In the genomic region with DNA sequence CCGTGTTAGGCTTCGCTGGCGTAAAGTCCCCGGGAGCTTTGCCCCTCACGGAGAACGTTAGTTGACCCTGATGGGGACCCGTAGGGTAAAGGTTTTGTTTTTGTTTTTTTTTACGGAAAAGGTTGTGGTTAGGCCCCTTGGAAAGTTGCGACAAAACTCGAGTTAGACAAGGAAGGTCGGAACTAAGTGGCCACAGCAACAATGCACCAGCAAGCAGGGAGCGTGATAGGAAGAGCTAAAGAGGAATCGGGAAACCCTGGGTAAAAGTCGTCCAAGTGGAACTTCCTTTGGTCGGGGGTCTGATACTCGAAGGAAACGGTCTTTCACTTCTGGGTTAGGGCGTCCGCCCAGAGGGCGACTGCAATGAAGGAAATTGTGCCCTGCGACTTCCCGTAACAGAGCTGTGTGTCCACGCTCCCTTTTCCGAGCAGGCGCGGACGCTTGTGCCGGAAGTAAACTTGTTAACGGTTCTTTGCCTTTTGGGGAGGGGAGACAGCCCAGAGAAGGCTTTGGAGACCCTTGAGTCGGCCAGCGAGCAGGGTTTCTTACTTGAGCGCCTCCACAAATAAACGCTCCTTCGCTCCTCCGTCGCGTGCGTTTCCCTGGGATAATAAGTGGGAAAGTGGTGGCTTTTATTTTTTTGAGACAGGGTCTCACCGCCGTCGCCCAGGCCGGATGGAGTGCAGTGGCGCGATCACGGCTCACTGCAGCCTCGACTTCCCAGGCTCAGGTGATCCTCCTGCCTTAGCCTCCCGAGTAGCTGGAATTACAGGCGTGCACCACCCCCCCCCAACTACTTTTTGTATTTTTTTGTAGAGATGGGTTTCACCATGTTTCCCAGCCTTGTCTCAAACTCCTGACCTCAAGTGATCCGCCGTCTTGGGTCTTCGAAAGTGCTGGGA, we compare ENCODE assay signal across 1 cellular context.
A peak's percentile ranks its signal among the peaks of the same experiment; 100 is the strongest.
TF ChIP-seq lines count a peak whose summit lies in the region.

No MANE protein-coding gene starts in this region.

TF ChIP-seq in HepG2, 621 proteins besides CTCF, POLR2A, EP300 and RAD21 (continued from another document and continues in another):
- TF ChIP-seq, protein P1, sequence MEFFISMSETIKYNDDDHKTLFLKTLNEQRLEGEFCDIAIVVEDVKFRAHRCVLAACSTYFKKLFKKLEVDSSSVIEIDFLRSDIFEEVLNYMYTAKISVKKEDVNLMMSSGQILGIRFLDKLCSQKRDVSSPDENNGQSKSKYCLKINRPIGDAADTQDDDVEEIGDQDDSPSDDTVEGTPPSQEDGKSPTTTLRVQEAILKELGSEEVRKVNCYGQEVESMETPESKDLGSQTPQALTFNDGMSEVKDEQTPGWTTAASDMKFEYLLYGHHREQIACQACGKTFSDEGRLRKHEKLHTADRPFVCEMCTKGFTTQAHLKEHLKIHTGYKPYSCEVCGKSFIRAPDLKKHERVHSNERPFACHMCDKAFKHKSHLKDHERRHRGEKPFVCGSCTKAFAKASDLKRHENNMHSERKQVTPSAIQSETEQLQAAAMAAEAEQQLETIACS (CRISPR knock-in tag; IDR thresholded peaks at IDR 0.05) = 0 out of 2 replicates have a peak, but pooled peaks have one; percentile 13
- TF ChIP-seq BRF2 (CRISPR knock-in tag; IDR thresholded peaks at IDR 0.05) (no peak), ATAD3A (CRISPR knock-in tag; IDR thresholded peaks at IDR 0.05) (no peak), MTA3 (CRISPR knock-in tag; IDR thresholded peaks at IDR 0.05) (0 out of 2 replicates have a peak, but pooled peaks have one; percentile 78), MED13 (CRISPR knock-in tag; IDR thresholded peaks at IDR 0.05) (peak; percentile 69; the same call in 1 of the 2 replicates), ZNF660 (CRISPR knock-in tag; IDR thresholded peaks at IDR 0.05; ENCODE audit: borderline replicate concordance, low read depth) (no peak), NR2C2 (CRISPR knock-in tag; IDR thresholded peaks at IDR 0.05; ENCODE audit: borderline replicate concordance) (peak; percentile 97), EHMT2 (IDR thresholded peaks at IDR 0.05; ENCODE audit: borderline replicate concordance, low read depth, low read length) (no peak), MTF1 (CRISPR knock-in tag; IDR thresholded peaks at IDR 0.05) (peak; percentile 70; the same call in 1 of the 2 replicates), NFE2 (CRISPR knock-in tag; IDR thresholded peaks at IDR 0.05) (no peak), SKIL (CRISPR knock-in tag; IDR thresholded peaks at IDR 0.05; ENCODE audit: borderline replicate concordance) (no peak), EEA1 (CRISPR knock-in tag; IDR thresholded peaks at IDR 0.05; ENCODE audit: borderline replicate concordance) (no peak), ZNF382 (CRISPR knock-in tag; IDR thresholded peaks at IDR 0.05; ENCODE audit: borderline replicate concordance) (no peak), RCOR2 (CRISPR knock-in tag; IDR thresholded peaks at IDR 0.05) (no peak), ZNF124 (CRISPR knock-in tag; IDR thresholded peaks at IDR 0.05) (peak; percentile 97), HOXA3 (CRISPR knock-in tag; IDR thresholded peaks at IDR 0.05) (peak; percentile 75), ZNF207 (IDR thresholded peaks at IDR 0.05; ENCODE audit: borderline replicate concordance) (no peak), ARNT (IDR thresholded peaks at IDR 0.05) (no peak), IRX3 (CRISPR knock-in tag; IDR thresholded peaks at IDR 0.05; ENCODE audit: borderline replicate concordance, low read depth) (no peak), NAIF1 (CRISPR knock-in tag; IDR thresholded peaks at IDR 0.05; ENCODE audit: borderline replicate concordance) (peak; percentile 69), ZNF879 (CRISPR knock-in tag; IDR thresholded peaks at IDR 0.05) (peak; percentile 89), ZNF296 (CRISPR knock-in tag; conservative IDR thresholded peaks at IDR 0.05) (no peak; the same call in 1 of the 2 replicates), THAP11 (CRISPR knock-in tag; IDR thresholded peaks at IDR 0.05) (peak; percentile 92), CREM (IDR thresholded peaks at IDR 0.05) (peak; percentile 83), CREM (CRISPR knock-in tag; IDR thresholded peaks at IDR 0.05) (no peak), ZFP62 (CRISPR knock-in tag; IDR thresholded peaks at IDR 0.05) (no peak; the same call in 1 of the 2 replicates), PCBP1 (IDR thresholded peaks at IDR 0.05; ENCODE audit: borderline replicate concordance, low read depth, low read length) (no peak), GATAD2A (CRISPR knock-in tag; IDR thresholded peaks at IDR 0.05) (peak; percentile 67), SNAPC2 (CRISPR knock-in tag; IDR thresholded peaks at IDR 0.05) (no peak; the same call in 1 of the 2 replicates), ZNF138 (CRISPR knock-in tag; IDR thresholded peaks at IDR 0.05; ENCODE audit: low read depth) (0 out of 2 replicates have a peak, but pooled peaks have one; percentile 75), JUND (CRISPR knock-in tag; IDR thresholded peaks at IDR 0.05) (no peak), TBX3 (IDR thresholded peaks at IDR 0.05; ENCODE audit: borderline replicate concordance) (no peak), ZNF33B (CRISPR knock-in tag; IDR thresholded peaks at IDR 0.05) (0 out of 2 replicates have a peak, but pooled peaks have one; percentile 18), ZNF564 (CRISPR knock-in tag; IDR thresholded peaks at IDR 0.05) (peak; percentile 66), ZNF17 (CRISPR knock-in tag; IDR thresholded peaks at IDR 0.05) (no peak), TCF7 (IDR thresholded peaks at IDR 0.05; ENCODE audit: low read depth) (no peak; the same call in 1 of the 2 replicates), CBFB (CRISPR knock-in tag; IDR thresholded peaks at IDR 0.05) (peak; percentile 89; the same call in 1 of the 2 replicates), ISL2 (CRISPR knock-in tag; IDR thresholded peaks at IDR 0.05) (peak; percentile 66; the same call in 1 of the 2 replicates)
- TF ChIP-seq, protein P2, sequence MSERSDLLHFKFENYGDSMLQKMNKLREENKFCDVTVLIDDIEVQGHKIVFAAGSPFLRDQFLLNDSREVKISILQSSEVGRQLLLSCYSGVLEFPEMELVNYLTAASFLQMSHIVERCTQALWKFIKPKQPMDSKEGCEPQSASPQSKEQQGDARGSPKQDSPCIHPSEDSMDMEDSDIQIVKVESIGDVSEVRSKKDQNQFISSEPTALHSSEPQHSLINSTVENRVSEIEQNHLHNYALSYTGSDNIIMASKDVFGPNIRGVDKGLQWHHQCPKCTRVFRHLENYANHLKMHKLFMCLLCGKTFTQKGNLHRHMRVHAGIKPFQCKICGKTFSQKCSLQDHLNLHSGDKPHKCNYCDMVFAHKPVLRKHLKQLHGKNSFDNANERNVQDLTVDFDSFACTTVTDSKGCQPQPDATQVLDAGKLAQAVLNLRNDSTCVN (CRISPR knock-in tag; IDR thresholded peaks at IDR 0.05; ENCODE audit: borderline replicate concordance) = peak; percentile 15; the same call in 1 of the 2 replicates
- TF ChIP-seq, protein P3, sequence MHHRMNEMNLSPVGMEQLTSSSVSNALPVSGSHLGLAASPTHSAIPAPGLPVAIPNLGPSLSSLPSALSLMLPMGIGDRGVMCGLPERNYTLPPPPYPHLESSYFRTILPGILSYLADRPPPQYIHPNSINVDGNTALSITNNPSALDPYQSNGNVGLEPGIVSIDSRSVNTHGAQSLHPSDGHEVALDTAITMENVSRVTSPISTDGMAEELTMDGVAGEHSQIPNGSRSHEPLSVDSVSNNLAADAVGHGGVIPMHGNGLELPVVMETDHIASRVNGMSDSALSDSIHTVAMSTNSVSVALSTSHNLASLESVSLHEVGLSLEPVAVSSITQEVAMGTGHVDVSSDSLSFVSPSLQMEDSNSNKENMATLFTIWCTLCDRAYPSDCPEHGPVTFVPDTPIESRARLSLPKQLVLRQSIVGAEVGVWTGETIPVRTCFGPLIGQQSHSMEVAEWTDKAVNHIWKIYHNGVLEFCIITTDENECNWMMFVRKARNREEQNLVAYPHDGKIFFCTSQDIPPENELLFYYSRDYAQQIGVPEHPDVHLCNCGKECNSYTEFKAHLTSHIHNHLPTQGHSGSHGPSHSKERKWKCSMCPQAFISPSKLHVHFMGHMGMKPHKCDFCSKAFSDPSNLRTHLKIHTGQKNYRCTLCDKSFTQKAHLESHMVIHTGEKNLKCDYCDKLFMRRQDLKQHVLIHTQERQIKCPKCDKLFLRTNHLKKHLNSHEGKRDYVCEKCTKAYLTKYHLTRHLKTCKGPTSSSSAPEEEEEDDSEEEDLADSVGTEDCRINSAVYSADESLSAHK (CRISPR knock-in tag; IDR thresholded peaks at IDR 0.05; ENCODE audit: borderline replicate concordance) = peak; percentile 79; the same call in 1 of the 2 replicates
- TF ChIP-seq, protein P4, sequence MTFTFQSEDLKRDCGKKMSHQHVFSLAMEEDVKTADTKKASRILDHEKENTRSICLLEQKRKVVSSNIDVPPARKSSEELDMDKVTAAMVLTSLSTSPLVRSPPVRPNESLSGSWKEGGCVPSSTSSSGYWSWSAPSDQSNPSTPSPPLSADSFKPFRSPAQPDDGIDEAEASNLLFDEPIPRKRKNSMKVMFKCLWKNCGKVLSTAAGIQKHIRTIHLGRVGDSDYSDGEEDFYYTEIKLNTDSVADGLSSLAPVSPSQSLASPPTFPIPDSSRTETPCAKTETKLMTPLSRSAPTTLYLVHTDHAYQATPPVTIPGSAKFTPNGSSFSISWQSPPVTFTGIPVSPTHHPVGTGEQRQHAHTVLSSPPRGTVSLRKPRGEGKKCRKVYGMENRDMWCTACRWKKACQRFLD (CRISPR knock-in tag; IDR thresholded peaks at IDR 0.05; ENCODE audit: borderline replicate concordance) = peak; percentile 86; the same call in 1 of the 2 replicates
- TF ChIP-seq, protein P5, sequence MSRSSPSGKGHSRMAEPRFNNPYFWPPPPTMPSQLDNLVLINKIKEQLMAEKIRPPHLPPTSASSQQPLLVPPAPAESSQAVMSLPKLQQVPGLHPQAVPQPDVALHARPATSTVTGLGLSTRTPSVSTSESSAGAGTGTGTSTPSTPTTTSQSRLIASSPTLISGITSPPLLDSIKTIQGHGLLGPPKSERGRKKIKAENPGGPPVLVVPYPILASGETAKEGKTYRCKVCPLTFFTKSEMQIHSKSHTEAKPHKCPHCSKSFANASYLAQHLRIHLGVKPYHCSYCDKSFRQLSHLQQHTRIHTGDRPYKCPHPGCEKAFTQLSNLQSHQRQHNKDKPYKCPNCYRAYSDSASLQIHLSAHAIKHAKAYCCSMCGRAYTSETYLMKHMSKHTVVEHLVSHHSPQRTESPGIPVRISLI (CRISPR knock-in tag; IDR thresholded peaks at IDR 0.05; ENCODE audit: borderline replicate concordance) = peak; percentile 97; the same call in 1 of the 2 replicates
- TF ChIP-seq, protein P6, sequence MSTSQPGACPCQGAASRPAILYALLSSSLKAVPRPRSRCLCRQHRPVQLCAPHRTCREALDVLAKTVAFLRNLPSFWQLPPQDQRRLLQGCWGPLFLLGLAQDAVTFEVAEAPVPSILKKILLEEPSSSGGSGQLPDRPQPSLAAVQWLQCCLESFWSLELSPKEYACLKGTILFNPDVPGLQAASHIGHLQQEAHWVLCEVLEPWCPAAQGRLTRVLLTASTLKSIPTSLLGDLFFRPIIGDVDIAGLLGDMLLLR (CRISPR knock-in tag; IDR thresholded peaks at IDR 0.05) = peak; percentile 52; the same call in 1 of the 2 replicates
- TF ChIP-seq, protein P7, sequence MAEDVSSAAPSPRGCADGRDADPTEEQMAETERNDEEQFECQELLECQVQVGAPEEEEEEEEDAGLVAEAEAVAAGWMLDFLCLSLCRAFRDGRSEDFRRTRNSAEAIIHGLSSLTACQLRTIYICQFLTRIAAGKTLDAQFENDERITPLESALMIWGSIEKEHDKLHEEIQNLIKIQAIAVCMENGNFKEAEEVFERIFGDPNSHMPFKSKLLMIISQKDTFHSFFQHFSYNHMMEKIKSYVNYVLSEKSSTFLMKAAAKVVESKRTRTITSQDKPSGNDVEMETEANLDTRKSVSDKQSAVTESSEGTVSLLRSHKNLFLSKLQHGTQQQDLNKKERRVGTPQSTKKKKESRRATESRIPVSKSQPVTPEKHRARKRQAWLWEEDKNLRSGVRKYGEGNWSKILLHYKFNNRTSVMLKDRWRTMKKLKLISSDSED (CRISPR knock-in tag; IDR thresholded peaks at IDR 0.05) = no peak
